Comparison of ENCODE assay signal across 8 cellular contexts in genomic region chr14:105884192-105884807, GRCh38.
DNase-seq lines count a peak whose midpoint lies in the region; ATAC-seq, FAIRE-seq and TF ChIP-seq lines count a peak whose summit lies in the region.
"Not testable (repeated sequence)": the region's sequence is repeated elsewhere in the genome, so short reads cannot be mapped to it uniquely, and the experiment has no call there.

No MANE protein-coding gene starts in this region.

- H3K27ac Mint-ChIP-seq in IgD-negative memory B cell; activated CD4-positive, alpha-beta T cell treated with anti-CD3 and anti-CD28 coated beads for 36 hours; activated naive CD4-positive, alpha-beta T cell treated with anti-CD3 and anti-CD28 coated beads, Interleukin-2, amount 10 ng/mL, durations not matched to agents 7 days and 5 days; endodermal cell: not testable (repeated sequence)
- peak overlapping the region in 1 of 6 donors; percentile 73 for H3K27ac Mint-ChIP-seq in naive B cell

- H3K4me1 Mint-ChIP-seq in IgD-negative memory B cell; activated CD4-positive, alpha-beta T cell treated with anti-CD3 and anti-CD28 coated beads for 36 hours; endodermal cell; naive B cell: not testable (repeated sequence)
- H3K4me1 Mint-ChIP-seq in activated naive CD4-positive, alpha-beta T cell treated with anti-CD3 and anti-CD28 coated beads, Interleukin-2, amount 10 ng/mL, durations not matched to agents 7 days and 5 days: peaks cover 32% of the 10 kb centered on the region

- TF ChIP-seq CTCF in endodermal cell (conservative IDR thresholded peaks at IDR 0.05); kidney (IDR thresholded peaks at IDR 0.05; ENCODE audit: borderline replicate concordance, extremely low read depth, insufficient read depth); suprapubic skin (IDR thresholded peaks at IDR 0.05): not testable (repeated sequence)

- not testable (repeated sequence) for ATAC-seq in activated CD4-positive, alpha-beta T cell treated with anti-CD3 and anti-CD28 coated beads for 36 hours; naive B cell (ENCODE audit: low read depth in 2 of 2)

- not testable (repeated sequence) for H3K4me1 ChIP-seq in endodermal cell (ENCODE audit: control insufficient read depth, insufficient read depth, low read length); kidney (ENCODE audit: control insufficient read depth in 1 of 2, insufficient read depth in 1 of 2, low read depth in 1 of 2, low read length in 2 of 2); suprapubic skin

- H3K27ac ChIP-seq in endodermal cell (ENCODE audit: low read depth, low read length); kidney (ENCODE audit: low read depth in 2 of 2, low read length in 2 of 2); suprapubic skin: not testable (repeated sequence)

- H3K9ac ChIP-seq in endodermal cell (ENCODE audit: extremely low read depth, low read length, poor library complexity, severe bottlenecking); kidney (ENCODE audit: low read length in 2 of 2): not testable (repeated sequence)

- not testable (repeated sequence) for TF ChIP-seq POLR2A in suprapubic skin (IDR thresholded peaks at IDR 0.05)

- TF ChIP-seq EP300 in suprapubic skin (IDR thresholded peaks at IDR 0.05): not testable (repeated sequence)

- H3K4me3 Mint-ChIP-seq in IgD-negative memory B cell (peak overlapping the region in 3 of 4 donors; percentile 50 to 82 (median 72)), naive B cell (peak overlapping the region in 7 of 8 donors; percentile 27 to 74 (median 64))
- H3K4me3 Mint-ChIP-seq in activated CD4-positive, alpha-beta T cell treated with anti-CD3 and anti-CD28 coated beads for 36 hours; activated naive CD4-positive, alpha-beta T cell treated with anti-CD3 and anti-CD28 coated beads, Interleukin-2, amount 10 ng/mL, durations not matched to agents 7 days and 5 days; endodermal cell: not testable (repeated sequence)

- H3K27me3 Mint-ChIP-seq in IgD-negative memory B cell; activated CD4-positive, alpha-beta T cell treated with anti-CD3 and anti-CD28 coated beads for 36 hours; endodermal cell (ENCODE audit: insufficient read depth); naive B cell: not testable (repeated sequence)
- peaks cover 98% of the 10 kb centered on the region for H3K27me3 Mint-ChIP-seq in activated naive CD4-positive, alpha-beta T cell treated with anti-CD3 and anti-CD28 coated beads, Interleukin-2, amount 10 ng/mL, durations not matched to agents 7 days and 5 days

- intact Hi-C loops in activated CD4-positive, alpha-beta T cell treated with anti-CD3 and anti-CD28 coated beads for 36 hours (cut with DNase I, micrococcal nuclease): loop anchor here in 1 of 2 experiments (5.0 kb wide), 1 partner anchor 398 kb away; no protein-coding TSS in a partner anchor
- intact Hi-C loops in kidney (cut with DNase I); posterior vena cava (cut with DNase I): not testable (repeated sequence)

- WGBS in endodermal cell (ENCODE audit: insufficient coverage in 1 of 2, insufficient read length in 1 of 2), 2 experiments: 64 to 77% methylated on average over 4 to 15 of the region's 17 CpGs
- 47% methylated on average over 2 of the region's 17 CpGs for WGBS in suprapubic skin

- peak; percentile 1 for DNase-seq in activated CD4-positive, alpha-beta T cell treated with anti-CD3 and anti-CD28 coated beads for 36 hours
- peak; percentile 14 for DNase-seq in activated naive CD4-positive, alpha-beta T cell treated with anti-CD3 and anti-CD28 coated beads, Interleukin-2, amount 10 ng/mL, durations not matched to agents 7 days and 5 days
- DNase-seq in endodermal cell (peak; percentile 11), kidney (peak; percentile 41), posterior vena cava (ENCODE audit: low spot score) (peak; percentile 60), suprapubic skin (ENCODE audit: low spot score in 2 of 2) (peak; percentile 39 to 44)
- not testable (repeated sequence) for DNase-seq in naive B cell

- H3K36me3 Mint-ChIP-seq in IgD-negative memory B cell; activated CD4-positive, alpha-beta T cell treated with anti-CD3 and anti-CD28 coated beads for 36 hours (ENCODE audit: low read depth); activated naive CD4-positive, alpha-beta T cell treated with anti-CD3 and anti-CD28 coated beads, Interleukin-2, amount 10 ng/mL, durations not matched to agents 7 days and 5 days; endodermal cell (ENCODE audit: low read depth); naive B cell: not testable (repeated sequence)

- CTCF ChIA-PET in activated CD4-positive, alpha-beta T cell treated with anti-CD3 and anti-CD28 coated beads for 36 hours (lab: Charles Lee); activated naive CD4-positive, alpha-beta T cell treated with anti-CD3 and anti-CD28 coated beads, Interleukin-2, amount 10 ng/mL, durations not matched to agents 7 days and 5 days (lab: Charles Lee): not testable (repeated sequence)

- H3K9me3 ChIP-seq in endodermal cell (ENCODE audit: control insufficient read depth, low read length); kidney (ENCODE audit: control insufficient read depth in 1 of 2, low read length in 2 of 2); suprapubic skin: not testable (repeated sequence)

- not testable (repeated sequence) for H3K9me3 Mint-ChIP-seq in IgD-negative memory B cell; activated CD4-positive, alpha-beta T cell treated with anti-CD3 and anti-CD28 coated beads for 36 hours (ENCODE audit: low read depth); activated naive CD4-positive, alpha-beta T cell treated with anti-CD3 and anti-CD28 coated beads, Interleukin-2, amount 10 ng/mL, durations not matched to agents 7 days and 5 days; naive B cell
- peaks cover 85% of the 10 kb centered on the region for H3K9me3 Mint-ChIP-seq in endodermal cell

- not testable (repeated sequence) for H3K4me3 ChIP-seq in endodermal cell (ENCODE audit: low read length); kidney (ENCODE audit: low read length in 2 of 2); suprapubic skin

- POLR2A ChIA-PET in activated CD4-positive, alpha-beta T cell treated with anti-CD3 and anti-CD28 coated beads for 36 hours (lab: Charles Lee): not testable (repeated sequence)

- FAIRE-seq in kidney (lab: Jason Lieb, UNC): not testable (repeated sequence)

- not testable (repeated sequence) for H3K36me3 ChIP-seq in endodermal cell (ENCODE audit: control insufficient read depth, insufficient read depth, low read length); kidney (ENCODE audit: control insufficient read depth in 1 of 2, insufficient read depth in 2 of 2, low read length in 2 of 2); suprapubic skin

- H3K27me3 ChIP-seq in endodermal cell (ENCODE audit: control insufficient read depth, insufficient read depth, low read length, poor library complexity, severe bottlenecking): not testable (repeated sequence)
- peaks cover 10% of the 10 kb centered on the region for H3K27me3 ChIP-seq in suprapubic skin
